Comparison of ENCODE assay signal across 7 cellular contexts in genomic region chr11:1844221-1845094, GRCh38. TPM values are rescaled to one million over a fixed set of nuclear protein-coding genes. Genes with fewer than 3 reads are reported as not detected.
DNase-seq lines count a peak whose midpoint lies in the region; ATAC-seq and TF ChIP-seq lines count a peak whose summit lies in the region.

No MANE protein-coding gene starts in this region.

- DNase-seq in Peyer's patch (peak; percentile 63 to 90 (median 83)), left colon (no peak), NCI-H1092 treated with DMSO at 0.1 percent for 48 hours (lab: John Stamatoyannopoulos, UW) (no peak), NCI-H526 treated with DMSO at 0.1 percent for 48 hours (lab: John Stamatoyannopoulos, UW) (no peak)
- DNase-seq in activated naive CD4-positive, alpha-beta T cell treated with Interleukin-2 at 50 U/mL for 16 hours, result peak; percentile 48
- DNase-seq in stimulated activated naive CD8-positive, alpha-beta T cell treated with anti-CD3 and anti-CD28 coated beads, Interleukin-15, Interleukin-2, amounts not matched to agents 100 U/mL and 50 U/mL, for 24 hours, result peak; percentile 63

- H3K36me3 ChIP-seq in Peyer's patch, result no peaks in the 10 kb centered on the region

- no peaks in the 10 kb centered on the region for H3K9me3 ChIP-seq in Peyer's patch

- peaks cover 0 to 42% (median 20%) of the 10 kb centered on the region in 4 donors for H3K4me1 ChIP-seq in Peyer's patch

- H3K27me3 ChIP-seq in Peyer's patch, result no peaks in the 10 kb centered on the region

- peak in 1 of 2 donors; percentile 38 for TF ChIP-seq POLR2A in Peyer's patch (IDR thresholded peaks at IDR 0.05)

- peak overlapping the region; percentile 36 to 61 (median 54) for H3K27ac ChIP-seq in Peyer's patch

- intact Hi-C loops in left colon (cut with DNase I, micrococcal nuclease), result no loop called here

- TF ChIP-seq CTCF in Peyer's patch (IDR thresholded peaks at IDR 0.05), result no peak

- peak overlapping the region in 1 of 4 donors; percentile 10 for H3K4me3 ChIP-seq in Peyer's patch

- peak; percentile 81 for ATAC-seq in left colon
- ATAC-seq in stimulated activated naive CD8-positive, alpha-beta T cell treated with anti-CD3 and anti-CD28 coated beads, Interleukin-15, Interleukin-2, amounts not matched to agents 100 U/mL and 50 U/mL, for 24 hours, result no peak
- ATAC-seq in HG03196 (IDR thresholded peaks at IDR 0.05; ENCODE audit: unreplicated experiment), result no peak

RNA-seq across cellular contexts. Expression of gene TNNI2, which starts 5.7 kb away (rescaled TPM):
- 10 to 100 TPM in 1 of 4 donors, 1 to 10 TPM in 2, not detected in 1; 4.7 to 23.9 (median 9.3) TPM for total RNA-seq in Peyer's patch
- under 1 TPM in 1 of 2 donors, not detected in 1; 0.92 TPM for total RNA-seq in left colon

RNA-seq across cellular contexts. Expression of gene LSP1, which starts 8.4 kb away (rescaled TPM):
- 100 to 1,000 TPM in 1 of 4 donors, 10 to 100 TPM in 3; 10.6 to 175 (median 15.4) TPM for total RNA-seq in Peyer's patch
- total RNA-seq in left colon, result 10 to 100 TPM in 1 of 2 donors, 1 to 10 TPM in 1; 9.9 to 28.6 TPM

RNA-seq across cellular contexts. Expression of gene SYT8, which starts 9.7 kb away (rescaled TPM):
- 10 to 100 TPM in 3 of 4 donors, not detected in 1; 21.3 to 57.6 (median 44.6) TPM for total RNA-seq in Peyer's patch
- total RNA-seq in left colon, result 1 to 10 TPM in 1 of 2 donors, under 1 TPM in 1; 0.75 to 4.6 TPM

RNA-seq across cellular contexts. Expression of gene PRR33, which starts 47.2 kb away (rescaled TPM):
- total RNA-seq in Peyer's patch, result not detected
- total RNA-seq in left colon, result not detected

Comparison
In these comparisons a context has a peak if more than half of its experiments do, and no peak if none do; other contexts are left out.
1. DNase-seq: peak in Peyer's patch (3 of 3), activated naive CD4-positive, alpha-beta T cell treated with Interleukin-2 at 50 U/mL for 16 hours (single experiment) and stimulated activated naive CD8-positive, alpha-beta T cell treated with anti-CD3 and anti-CD28 coated beads, Interleukin-15, Interleukin-2, amounts not matched to agents 100 U/mL and 50 U/mL, for 24 hours (single experiment); none in left colon (0 of 2), NCI-H1092 treated with DMSO at 0.1 percent for 48 hours (single experiment) and NCI-H526 treated with DMSO at 0.1 percent for 48 hours (single experiment).